ENCODE assay signal across 12 cellular contexts in the genomic region with DNA sequence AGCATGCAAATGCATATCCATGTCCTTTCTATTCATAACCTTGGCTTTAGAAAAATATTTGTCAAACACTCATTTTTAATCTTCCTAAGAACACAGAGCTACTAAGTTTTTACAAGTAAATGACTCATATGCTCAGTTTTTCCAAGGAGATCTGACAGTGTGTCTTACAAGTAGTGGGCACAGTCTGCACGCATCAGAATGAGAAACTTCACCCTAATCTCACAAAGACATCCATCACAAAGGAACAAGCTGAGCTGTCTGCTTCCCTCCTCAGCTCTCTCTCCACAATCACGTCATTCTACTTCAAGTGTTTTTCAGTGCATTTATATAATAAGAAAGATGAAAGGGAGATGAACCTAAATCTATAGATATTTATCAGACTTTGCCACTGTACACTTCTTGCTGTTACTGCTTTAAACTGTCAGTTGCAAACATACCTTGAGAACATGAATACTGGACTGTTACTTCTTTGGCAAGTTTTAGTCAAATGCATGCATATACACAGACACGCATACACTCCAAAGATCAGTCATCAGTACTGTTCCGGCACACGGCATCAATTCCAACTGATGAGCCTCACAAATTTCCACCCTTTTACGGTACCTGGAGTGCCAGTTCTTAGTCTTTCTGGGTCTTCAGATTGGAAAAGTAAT.
DNase-seq lines count a peak whose midpoint lies in the region; ATAC-seq, FAIRE-seq and TF ChIP-seq lines count a peak whose summit lies in the region.
"Had no signal": no experiment of that assay in that cellular context is flagged by ENCODE, and none has a peak within 500 bp of the region (broad histone marks: within the 10 kb centered on the region; RNA-seq: fewer than 3 reads in every experiment).

No MANE protein-coding gene starts in this region.

- CTCF ChIA-PET in endothelial cell of umbilical vein (lab: Charles Lee) = interaction anchor here (0.7 to 1.9 kb wide), 9 partner anchors 10 to 577 kb away, joined by 3 to 14 read pairs (median 3); no protein-coding TSS in a partner anchor

- WGBS in smooth muscle cell (ENCODE audit: low lambda C conversion rate) = 34% methylated on average over 6 of the region's 6 CpGs
- WGBS in tibial nerve, 2 donors = 69 to 72% methylated on average over 6 of the region's 6 CpGs

- H3K36me3 Mint-ChIP-seq in activated T-cell treated with anti-CD3 and anti-CD28 coated beads, Interleukin-2, amount 50 U/mL, for 24 hours (ENCODE audit: low read depth) = peaks cover 4% of the 10 kb centered on the region

- peak; percentile 90 for FAIRE-seq in endothelial cell of umbilical vein (lab: Jason Lieb, UNC)
- FAIRE-seq: GM18507 had no signal

- H3K27ac Mint-ChIP-seq in activated T-cell treated with anti-CD3 and anti-CD28 coated beads, Interleukin-2, amount 50 U/mL, for 24 hours = peak overlapping the region; percentile 94

- H3K9ac ChIP-seq in endothelial cell of umbilical vein (replicated peaks; ENCODE audit: extremely low read depth, insufficient read depth, low read length) (peak overlapping the region; percentile 92), smooth muscle cell (ENCODE audit: low read depth) (peak overlapping the region; percentile 77)

- dilution Hi-C loops in endothelial cell of umbilical vein (cut with MboI; ENCODE audit: extremely low pct_ligation_motif_present, low sequenced_read_pairs) = no loop called here

- TF ChIP-seq POLR2A in endothelial cell of umbilical vein (IDR thresholded peaks at IDR 0.05; ENCODE audit: low read depth, low read length) (peak; percentile 53), tibial nerve (IDR thresholded peaks at IDR 0.05) (no peak)

- peak overlapping the region; percentile 44 for H3K4me3 Mint-ChIP-seq in activated T-cell treated with anti-CD3 and anti-CD28 coated beads, Interleukin-2, amount 50 U/mL, for 24 hours

- POLR2A ChIA-PET in endothelial cell of umbilical vein (lab: Charles Lee) = interaction anchor here (0.8 kb wide), 1 partner anchor 10 kb away, joined by 3 read pairs; no protein-coding TSS in a partner anchor

- H4K20me1 ChIP-seq in endothelial cell of umbilical vein (replicated peaks; ENCODE audit: control insufficient read depth, extremely low read depth, insufficient read depth, low read length) (no peaks in the 10 kb centered on the region), smooth muscle cell (ENCODE audit: low read depth) (peaks cover 7% of the 10 kb centered on the region)

- H3K4me1 ChIP-seq in endothelial cell of umbilical vein (ENCODE audit: control insufficient read depth, extremely low read depth, insufficient read depth, low read length) (peaks cover 51% of the 10 kb centered on the region), smooth muscle cell (ENCODE audit: low read depth) (peaks cover 40% of the 10 kb centered on the region), tibial nerve (peaks cover 0 to 29% (median 0%) of the 10 kb centered on the region in 4 donors)
- H3K4me1 ChIP-seq: BE2C had no signal

- H3K9me3 ChIP-seq in endothelial cell of umbilical vein (replicated peaks; ENCODE audit: control insufficient read depth, insufficient read depth, low read length) (no peaks in the 10 kb centered on the region), smooth muscle cell (replicated peaks; ENCODE audit: low read depth) (no peaks in the 10 kb centered on the region), tibial nerve (no peaks in the 10 kb centered on the region)
- H3K9me3 ChIP-seq: BE2C had no signal

- no peaks in the 10 kb centered on the region for H3K27me3 ChIP-seq in endothelial cell of umbilical vein (ENCODE audit: control insufficient read depth in 2 of 2, insufficient read depth in 2 of 2, low read length in 2 of 2)
- no peaks in the 10 kb centered on the region for H3K27me3 ChIP-seq in smooth muscle cell (ENCODE audit: low read depth)
- H3K27me3 ChIP-seq in tibial nerve = no peaks in the 10 kb centered on the region
- H3K27me3 ChIP-seq: BE2C had no signal

- H2AFZ ChIP-seq in endothelial cell of umbilical vein (ENCODE audit: low read depth, low read length) (no peak overlapping the region), smooth muscle cell (ENCODE audit: low read depth) (no peak overlapping the region)

- H3K9me1 ChIP-seq in endothelial cell of umbilical vein (replicated peaks; ENCODE audit: control insufficient read depth, extremely low read depth, insufficient read depth, low read length) = no peaks in the 10 kb centered on the region

- TF ChIP-seq EP300 in tibial nerve (IDR thresholded peaks at IDR 0.05) = no peak

- TSS peak; percentile 83 for BruUV-seq in endothelial cell of umbilical vein (replicated peaks; lab: Mats Ljungman, UMichigan)

- H3K4me1 Mint-ChIP-seq in activated T-cell treated with anti-CD3 and anti-CD28 coated beads, Interleukin-2, amount 50 U/mL, for 24 hours (ENCODE audit: low read depth) = peaks cover 83% of the 10 kb centered on the region

- H3K4me2 ChIP-seq in endothelial cell of umbilical vein (ENCODE audit: insufficient read depth, low read length) = peak overlapping the region; percentile 92
- peak overlapping the region; percentile 77 for H3K4me2 ChIP-seq in smooth muscle cell

- H3F3A ChIP-seq in smooth muscle cell (ENCODE audit: low read depth) = peaks cover 23% of the 10 kb centered on the region

- H3K9me3 Mint-ChIP-seq in activated T-cell treated with anti-CD3 and anti-CD28 coated beads, Interleukin-2, amount 50 U/mL, for 24 hours = no peaks in the 10 kb centered on the region

- H3K36me3 ChIP-seq in endothelial cell of umbilical vein (ENCODE audit: control insufficient read depth in 2 of 2, extremely low read depth in 1 of 2, insufficient read depth in 2 of 2, low read length in 2 of 2) (no peaks in the 10 kb centered on the region), smooth muscle cell (ENCODE audit: low read depth) (no peaks in the 10 kb centered on the region), tibial nerve (no peaks in the 10 kb centered on the region)
- H3K36me3 ChIP-seq: BE2C had no signal

- peak overlapping the region; percentile 97 for H3K27ac ChIP-seq in endothelial cell of umbilical vein (ENCODE audit: insufficient read depth, low read depth, low read length)
- H3K27ac ChIP-seq in smooth muscle cell (ENCODE audit: low read depth) = peak overlapping the region; percentile 98
- no peak overlapping the region for H3K27ac ChIP-seq in tibial nerve

- intact Hi-C loops in endothelial cell of umbilical vein (cut with micrococcal nuclease) = loop anchor here (1.0 to 10.0 kb wide), 6 partner anchors 9 to 657 kb away; a partner anchor contains a TSS

- ATAC-seq in SK-N-SH treated with all-trans-retinoic acid at 6 μM for 48 hours (peak; percentile 80), HG03097 (IDR thresholded peaks at IDR 0.05; ENCODE audit: low FRiP score, unreplicated experiment) (no peak)
- ATAC-seq: Right ventricle myocardium inferior had no signal

- no peaks in the 10 kb centered on the region for H3K27me3 Mint-ChIP-seq in activated T-cell treated with anti-CD3 and anti-CD28 coated beads, Interleukin-2, amount 50 U/mL, for 24 hours

- peaks cover 61% of the 10 kb centered on the region for H3K79me2 ChIP-seq in endothelial cell of umbilical vein (ENCODE audit: control insufficient read depth, insufficient read depth, low read length)
- H3K79me2 ChIP-seq in smooth muscle cell (ENCODE audit: low read depth) = peaks cover 70% of the 10 kb centered on the region

- H3K4me3 ChIP-seq in endothelial cell of umbilical vein (replicated peaks in 1 of 3; ENCODE audit: insufficient read depth in 1 of 3, low read depth in 1 of 3, low read length in 3 of 3) (peak overlapping the region in 1 of 3 experiments; percentile 55), smooth muscle cell (peak overlapping the region; percentile 6), tibial nerve (no peak overlapping the region)

- no peak for DNase-seq in activated T-cell treated with anti-CD3 and anti-CD28 coated beads, Interleukin-2, amount 50 U/mL, for 24 hours
- DNase-seq in activated T-cell treated with anti-CD3 and anti-CD28 coated beads, Interleukin-2, amount 50 U/mL, for 1 hour = no peak
- DNase-seq in endothelial cell of umbilical vein (ENCODE audit: low read depth, low spot score) (peak; percentile 84), smooth muscle cell (lab: John Stamatoyannopoulos, UW; ENCODE audit: unreplicated experiment) (no peak), tibial nerve (ENCODE audit: low spot score in 2 of 2) (no peak), globus pallidus (ENCODE audit: low spot score) (no peak)
- DNase-seq: BE2C, NCI-H1417 treated with DMSO at 0.1 percent for 48 hours had no signal

- no peak for TF ChIP-seq CTCF in endothelial cell of umbilical vein (IDR thresholded peaks at IDR 0.05; ENCODE audit: extremely low read depth in 1 of 2, insufficient read depth in 1 of 2, low read depth in 1 of 2, low read length in 2 of 2)
- TF ChIP-seq CTCF in smooth muscle cell (IDR thresholded peaks at IDR 0.05; ENCODE audit: borderline replicate concordance, insufficient read depth, poor library complexity, severe bottlenecking) = no peak
- no peak for TF ChIP-seq CTCF in tibial nerve (IDR thresholded peaks at IDR 0.05)

TF ChIP-seq in SK-N-SH treated with all-trans-retinoic acid at 6 μM for 48 hours, 23 proteins besides CTCF, POLR2A, EP300 and RAD21 (continues in another document):
- TF ChIP-seq ARNTL (CRISPR knock-in tag; IDR thresholded peaks at IDR 0.05; ENCODE audit: borderline replicate concordance, low read depth) = no peak
- TF ChIP-seq ESRRG (CRISPR knock-in tag; IDR thresholded peaks at IDR 0.05) = no peak

TF ChIP-seq in endothelial cell of umbilical vein, 7 proteins besides CTCF, POLR2A, EP300 and RAD21:
- TF ChIP-seq EZH2 (IDR thresholded peaks at IDR 0.05; ENCODE audit: borderline replicate concordance, low read depth, low read length, severe bottlenecking) = no peak
- TF ChIP-seq GATA2 (IDR thresholded peaks at IDR 0.05; ENCODE audit: insufficient read depth, insufficient read length, low read depth, low read length) = peak; percentile 53
- peak; percentile 50 for TF ChIP-seq JUN (IDR thresholded peaks at IDR 0.05; ENCODE audit: borderline replicate concordance, insufficient read depth, insufficient read length, low read depth)
- peak; percentile 56 for TF ChIP-seq FOS (IDR thresholded peaks at IDR 0.05; ENCODE audit: borderline replicate concordance, insufficient read depth, low read length)

Comparison
In these comparisons a context has a peak if more than half of its experiments do, and no peak if none do; other contexts are left out.
1. H3K27ac ChIP-seq: peak in endothelial cell of umbilical vein (single experiment) and smooth muscle cell (single experiment); none in tibial nerve (0 of 4).